Comparison of ENCODE assay signal across 9 cellular contexts in the genomic region with DNA sequence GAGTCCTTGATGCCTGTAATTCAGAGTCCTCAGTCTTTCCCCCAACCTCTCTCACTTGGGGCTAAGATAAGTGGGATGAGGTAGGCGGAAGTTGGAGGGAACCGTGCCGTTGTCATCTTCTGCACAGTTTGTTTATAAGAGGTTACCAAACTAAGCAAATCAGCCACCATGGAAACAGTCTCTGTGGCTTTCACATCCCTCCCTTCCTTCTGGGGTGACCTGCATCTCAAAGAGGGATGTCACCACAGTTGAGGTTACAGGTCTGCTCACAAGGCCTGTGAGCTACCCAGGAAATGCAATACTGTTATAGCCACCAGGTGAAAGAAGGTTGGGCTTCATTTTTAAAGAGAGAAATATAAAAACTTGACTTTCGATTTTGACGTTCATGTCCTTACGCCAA.
DNase-seq lines count a peak whose midpoint lies in the region; ATAC-seq and TF ChIP-seq lines count a peak whose summit lies in the region.
"Had no signal": no experiment of that assay in that cellular context is flagged by ENCODE, and none has a peak within 500 bp of the region (broad histone marks: within the 10 kb centered on the region; RNA-seq: fewer than 3 reads in every experiment).

No MANE protein-coding gene starts in this region.

- H3K9me3 Mint-ChIP-seq in activated naive CD4-positive, alpha-beta T cell treated with anti-CD3 and anti-CD28 coated beads, Interleukin-2, amount 10 ng/mL, durations not matched to agents 7 days and 5 days, result no peaks in the 10 kb centered on the region

- no peak for TF ChIP-seq POLR2A in GM18505 (IDR thresholded peaks at IDR 0.05; ENCODE audit: borderline replicate concordance, extremely low read depth, insufficient read depth, insufficient read length)

- no peak for TF ChIP-seq CTCF in GM12865 (IDR thresholded peaks at IDR 0.05; ENCODE audit: insufficient read depth, low read depth, low read length, missing control alignments)

- H3K4me3 ChIP-seq in GM12865 (ENCODE audit: low read depth, low read length), result no peak overlapping the region
- H3K4me3 ChIP-seq: PC-9 had no signal

- H3K4me1 Mint-ChIP-seq in activated naive CD4-positive, alpha-beta T cell treated with anti-CD3 and anti-CD28 coated beads, Interleukin-2, amount 10 ng/mL, durations not matched to agents 7 days and 5 days, result peaks cover 39% of the 10 kb centered on the region

- DNase-seq in GM12865 (ENCODE audit: low read depth), result peak; percentile 79
- DNase-seq in activated naive CD4-positive, alpha-beta T cell treated with anti-CD3 and anti-CD28 coated beads, Interleukin-2, amount 10 ng/mL, durations not matched to agents 7 days and 5 days, result peak; percentile 67
- no peak for DNase-seq in DMS53 (lab: John Stamatoyannopoulos, UW)
- no peak for DNase-seq in DMS53 treated with DMSO at 0.1 percent for 48 hours (lab: John Stamatoyannopoulos, UW; ENCODE audit: unreplicated experiment)
- DNase-seq in NCI-H1417 treated with DMSO at 0.1 percent for 48 hours (lab: John Stamatoyannopoulos, UW), result no peak
- DNase-seq: PC-9 had no signal

- no peak overlapping the region for H3K27ac Mint-ChIP-seq in activated naive CD4-positive, alpha-beta T cell treated with anti-CD3 and anti-CD28 coated beads, Interleukin-2, amount 10 ng/mL, durations not matched to agents 7 days and 5 days

- ATAC-seq in GM21390 (IDR thresholded peaks at IDR 0.05; ENCODE audit: unreplicated experiment) (peak; percentile 63), HG03520 (IDR thresholded peaks at IDR 0.05; ENCODE audit: unreplicated experiment) (peak; percentile 56), GM18505 (IDR thresholded peaks at IDR 0.05; ENCODE audit: unreplicated experiment) (no peak)

- H3K36me3 Mint-ChIP-seq in activated naive CD4-positive, alpha-beta T cell treated with anti-CD3 and anti-CD28 coated beads, Interleukin-2, amount 10 ng/mL, durations not matched to agents 7 days and 5 days, result no peaks in the 10 kb centered on the region

- H3K4me3 Mint-ChIP-seq in activated naive CD4-positive, alpha-beta T cell treated with anti-CD3 and anti-CD28 coated beads, Interleukin-2, amount 10 ng/mL, durations not matched to agents 7 days and 5 days, result no peak overlapping the region

- peaks cover 79% of the 10 kb centered on the region for H3K27me3 Mint-ChIP-seq in activated naive CD4-positive, alpha-beta T cell treated with anti-CD3 and anti-CD28 coated beads, Interleukin-2, amount 10 ng/mL, durations not matched to agents 7 days and 5 days

- CTCF ChIA-PET in activated naive CD4-positive, alpha-beta T cell treated with anti-CD3 and anti-CD28 coated beads, Interleukin-2, amount 10 ng/mL, durations not matched to agents 7 days and 5 days (lab: Charles Lee), result interaction anchor here (1.0 kb wide), 1 partner anchor 22 kb away, joined by 4 read pairs; no protein-coding TSS in a partner anchor

Comparison
In these comparisons a context has a peak if more than half of its experiments do, and no peak if none do; other contexts are left out.
1. DNase-seq: peak in GM12865 (single experiment) and activated naive CD4-positive, alpha-beta T cell treated with anti-CD3 and anti-CD28 coated beads, Interleukin-2, amount 10 ng/mL, durations not matched to agents 7 days and 5 days (single experiment); none in DMS53 (single experiment), DMS53 treated with DMSO at 0.1 percent for 48 hours (single experiment) and NCI-H1417 treated with DMSO at 0.1 percent for 48 hours (single experiment).